In genomic region chrX:19046343-19047215, GRCh38 we compare ENCODE assay signal across 14 cellular contexts.
DNase-seq lines count a peak whose midpoint lies in the region; ATAC-seq, FAIRE-seq and TF ChIP-seq lines count a peak whose summit lies in the region.
"Had no signal": no experiment of that assay in that cellular context is flagged by ENCODE, and none has a peak within 500 bp of the region (broad histone marks: within the 10 kb centered on the region; RNA-seq: fewer than 3 reads in every experiment).

No MANE protein-coding gene starts in this region.

- CTCF ChIA-PET in A549 (lab: Yijun Ruan, JAX), result interaction anchor here (0.6 to 3.7 kb wide), 4 partner anchors 75 to 414 kb away, joined by 3 to 20 read pairs (median 3); partner anchors contain the start of gene ADGRG2
- CTCF ChIA-PET in RWPE1 (lab: Yijun Ruan, JAX), result interaction anchor here (0.6 kb wide), 2 partner anchors 18 to 23 kb away, joined by 3 read pairs; no protein-coding TSS in a partner anchor

- H3K4me2 ChIP-seq in A549, result peak overlapping the region; percentile 92

- no peak for TF ChIP-seq CTCF in A549 (IDR thresholded peaks at IDR 0.05)
- no peak for TF ChIP-seq CTCF in RWPE1 (conservative IDR thresholded peaks at IDR 0.05; ENCODE audit: low read depth)
- no peak for TF ChIP-seq CTCF in foreskin fibroblast (IDR thresholded peaks at IDR 0.05; ENCODE audit: low read depth, low read length)
- no peak for TF ChIP-seq CTCF in left ventricle myocardium inferior (IDR thresholded peaks at IDR 0.05; ENCODE audit: borderline replicate concordance)

- intact Hi-C loops in left ventricle myocardium inferior (cut with micrococcal nuclease), result no loop called here

- TF ChIP-seq EP300 in A549 (IDR thresholded peaks at IDR 0.05), result peak; percentile 73 to 81; a peak in 2 of 5 replicates

- H3K9me3 ChIP-seq in A549 (no peaks in the 10 kb centered on the region), left ventricle myocardium inferior (replicated peaks) (no peaks in the 10 kb centered on the region)
- H3K9me3 ChIP-seq: neutrophil had no signal

- H3K4me3 ChIP-seq in A549 (peak overlapping the region; percentile 25; the same call in 1 of the 3 replicates), foreskin fibroblast (ENCODE audit: low read depth in 1 of 2, low read length in 2 of 2) (no peak overlapping the region), left ventricle myocardium inferior (no peak overlapping the region)

- TF ChIP-seq POLR2A in A549 (IDR thresholded peaks at IDR 0.05; ENCODE audit: low read length), result no peak

- H3K4me1 ChIP-seq in A549 (peaks cover 24% of the 10 kb centered on the region), left ventricle myocardium inferior (no peaks in the 10 kb centered on the region)

- ATAC-seq in A549 (peak; percentile 95 to 97), GM21576 (IDR thresholded peaks at IDR 0.05; ENCODE audit: unreplicated experiment) (no peak)
- ATAC-seq: esophagus mucosa had no signal

- no peaks in the 10 kb centered on the region for H3K36me3 ChIP-seq in left ventricle myocardium inferior
- H3K36me3 ChIP-seq: neutrophil had no signal

- 2% methylated on average over 8 of the region's 8 CpGs for WGBS in A549 (ENCODE audit: missing lambda C conversion rate)

- DNase-seq in A549 (ENCODE audit: low read depth in 1 of 2, low spot score in 1 of 2), result peak; percentile 86 to 90
- DNase-seq in HCEC 1CT, result peak; percentile 56
- DNase-seq in RWPE1 (ENCODE audit: low spot score), result peak; percentile 62
- DNase-seq in foreskin fibroblast, result peak; percentile 14 to 55
- DNase-seq in midbrain (lab: John Stamatoyannopoulos, UW), result no peak
- DNase-seq in activated CD8-positive, alpha-beta memory T cell treated with anti-CD3 and anti-CD28 coated beads, Interleukin-2, amount 50 U/mL, for 48 hours, result no peak
- no peak for DNase-seq in left ventricle myocardium inferior
- DNase-seq: activated CD4-positive, alpha-beta T cell treated with anti-CD3 and anti-CD28 coated beads for 1 hour; DND-41; NCI-H2171 had no signal

- FAIRE-seq in A549 (lab: Jason Lieb, UNC), result peak; percentile 100
- FAIRE-seq: colon had no signal

- H3K27me3 ChIP-seq in left ventricle myocardium inferior (ENCODE audit: low read depth), result no peaks in the 10 kb centered on the region
- H3K27me3 ChIP-seq: neutrophil had no signal

- peak in 1 of 2 experiments; percentile 15; a peak in 1 of 5 replicates for TF ChIP-seq RAD21 in A549 (conservative IDR thresholded peaks at IDR 0.05 in 1 of 2, IDR thresholded peaks at IDR 0.05 in 1 of 2)

- POLR2A ChIA-PET in A549 (lab: Yijun Ruan, JAX), result interaction anchor here (0.9 kb wide), 1 partner anchor 52 kb away, joined by 3 read pairs; no protein-coding TSS in a partner anchor
- POLR2A ChIA-PET in RWPE1 (lab: Yijun Ruan, JAX; ENCODE audit: low non-redundant PET), result no interaction called here

- H3K27ac ChIP-seq in A549, result peak overlapping the region; percentile 88 to 96
- no peak overlapping the region for H3K27ac ChIP-seq in RWPE1
- H3K27ac ChIP-seq in left ventricle myocardium inferior (replicated peaks), result no peak overlapping the region
- H3K27ac ChIP-seq: neutrophil had no signal

TF ChIP-seq in A549, 52 proteins besides CTCF, POLR2A, EP300 and RAD21 (continues in another document):
- TF ChIP-seq HOXB13 (CRISPR knock-in tag; IDR thresholded peaks at IDR 0.05; ENCODE audit: low read depth), result no peak
- TF ChIP-seq RARB (CRISPR knock-in tag; IDR thresholded peaks at IDR 0.05), result no peak
- no peak for TF ChIP-seq EHMT2 (IDR thresholded peaks at IDR 0.05; ENCODE audit: low read depth)
- no peak for TF ChIP-seq ESRRA (IDR thresholded peaks at IDR 0.05; ENCODE audit: borderline replicate concordance, low read length)
- TF ChIP-seq EHF (CRISPR knock-in tag; IDR thresholded peaks at IDR 0.05), result no peak
- peak; percentile 77 to 83; a peak in 3 of 5 replicates for TF ChIP-seq JUN (IDR thresholded peaks at IDR 0.05)
- no peak for TF ChIP-seq MAFK (IDR thresholded peaks at IDR 0.05; ENCODE audit: partially characterized antibody)
- TF ChIP-seq PHF8 (IDR thresholded peaks at IDR 0.05; ENCODE audit: borderline replicate concordance, low read depth), result no peak
- peak; percentile 28; the same call in 1 of the 2 replicates for TF ChIP-seq FOXS1 (CRISPR knock-in tag; IDR thresholded peaks at IDR 0.05)
- peak; percentile 55 to 87 for TF ChIP-seq CEBPB (IDR thresholded peaks at IDR 0.05)
- no peak for TF ChIP-seq POLR2AphosphoS2 (conservative IDR thresholded peaks at IDR 0.05; ENCODE audit: low read length)
- no peak for TF ChIP-seq HOXB5 (CRISPR knock-in tag; IDR thresholded peaks at IDR 0.05)
- no peak for TF ChIP-seq TFCP2L1 (CRISPR knock-in tag; IDR thresholded peaks at IDR 0.05)
- TF ChIP-seq NFE2L2 (conservative IDR thresholded peaks at IDR 0.05; ENCODE audit: low read length), result no peak
- TF ChIP-seq MAX (IDR thresholded peaks at IDR 0.05), result peak; percentile 47; the same call in 1 of the 2 replicates
- TF ChIP-seq KDM1A (IDR thresholded peaks at IDR 0.05; ENCODE audit: low read depth), result no peak
- no peak for TF ChIP-seq NPAS2 (CRISPR knock-in tag; IDR thresholded peaks at IDR 0.05; ENCODE audit: borderline replicate concordance)
- no peak for TF ChIP-seq RFX5 (IDR thresholded peaks at IDR 0.05)
- TF ChIP-seq BCL3 (IDR thresholded peaks at IDR 0.05), result peak; percentile 73; the same call in 1 of the 3 replicates
- no peak for TF ChIP-seq FOSB (CRISPR knock-in tag; IDR thresholded peaks at IDR 0.05)
- TF ChIP-seq HES2 (IDR thresholded peaks at IDR 0.05), result 0 out of 2 replicates have a peak, but pooled peaks have one; percentile 20
- TF ChIP-seq FOSL2 (IDR thresholded peaks at IDR 0.05), result peak; percentile 90
- TF ChIP-seq FOSL2 (CRISPR knock-in tag; IDR thresholded peaks at IDR 0.05), result peak; percentile 96
- no peak for TF ChIP-seq HMGXB4 (CRISPR knock-in tag; IDR thresholded peaks at IDR 0.05; ENCODE audit: borderline replicate concordance)
- TF ChIP-seq RCOR1 (IDR thresholded peaks at IDR 0.05; ENCODE audit: low read depth, low read length), result no peak
- no peak for TF ChIP-seq HOXA7 (CRISPR knock-in tag; IDR thresholded peaks at IDR 0.05)
- no peak for TF ChIP-seq NR3C1 (IDR thresholded peaks at IDR 0.05)
- TF ChIP-seq JUNB (IDR thresholded peaks at IDR 0.05), result peak; percentile 70
- no peak for TF ChIP-seq REST (IDR thresholded peaks at IDR 0.05)
- TF ChIP-seq ZNF302 (CRISPR knock-in tag; IDR thresholded peaks at IDR 0.05), result no peak

Comparison
In these comparisons a context has a peak if more than half of its experiments do, and no peak if none do; other contexts are left out.
1. DNase-seq: peak in A549 (2 of 2), HCEC 1CT (single experiment), RWPE1 (single experiment) and foreskin fibroblast (2 of 2); none in midbrain (single experiment), activated CD8-positive, alpha-beta memory T cell treated with anti-CD3 and anti-CD28 coated beads, Interleukin-2, amount 50 U/mL, for 48 hours (single experiment) and left ventricle myocardium inferior (single experiment).
2. H3K27ac ChIP-seq: peak in A549 (2 of 2); none in RWPE1 (single experiment) and left ventricle myocardium inferior (single experiment).